Comparison of ENCODE assay signal across 1 cellular context in genomic region chr20:45341939-45342862, GRCh38.
TF ChIP-seq lines count a peak whose summit lies in the region.

No MANE protein-coding gene starts in this region.

TF ChIP-seq in SK-N-SH, 30 proteins besides CTCF, POLR2A, EP300 and RAD21 (continued from another document):
- TF ChIP-seq POLR2AphosphoS5 (IDR thresholded peaks at IDR 0.05; ENCODE audit: low read depth, low read length) (no peak), REST (IDR thresholded peaks at IDR 0.05; ENCODE audit: low read depth, low read length) (no peak), GABPA (IDR thresholded peaks at IDR 0.05; ENCODE audit: low read depth) (no peak), ELF1 (IDR thresholded peaks at IDR 0.05) (no peak), NFIC (IDR thresholded peaks at IDR 0.05; ENCODE audit: borderline replicate concordance) (no peak), SIN3A (IDR thresholded peaks at IDR 0.05; ENCODE audit: borderline replicate concordance, low read depth, low read length) (no peak), IRF3 (IDR thresholded peaks at IDR 0.05; ENCODE audit: low read depth, low read length) (no peak), FOSL2 (IDR thresholded peaks at IDR 0.05; ENCODE audit: borderline replicate concordance, low read depth) (no peak), NRF1 (IDR thresholded peaks at IDR 0.05; ENCODE audit: low read depth, low read length) (no peak), EZH2phosphoT487 (IDR thresholded peaks at IDR 0.05; ENCODE audit: borderline replicate concordance, low read depth) (no peak), FOXJ3 (CRISPR knock-in tag; IDR thresholded peaks at IDR 0.05) (peak; percentile 80), YY1 (IDR thresholded peaks at IDR 0.05; ENCODE audit: low read depth) (no peak), RXRA (IDR thresholded peaks at IDR 0.05; ENCODE audit: borderline replicate concordance, low read depth) (no peak), FOXM1 (IDR thresholded peaks at IDR 0.05; ENCODE audit: low read depth) (no peak), TCF12 (IDR thresholded peaks at IDR 0.05) (no peak; the same call in 1 of the 2 replicates)
